Comparison of ENCODE assay signal across 8 cellular contexts in the genomic region with DNA sequence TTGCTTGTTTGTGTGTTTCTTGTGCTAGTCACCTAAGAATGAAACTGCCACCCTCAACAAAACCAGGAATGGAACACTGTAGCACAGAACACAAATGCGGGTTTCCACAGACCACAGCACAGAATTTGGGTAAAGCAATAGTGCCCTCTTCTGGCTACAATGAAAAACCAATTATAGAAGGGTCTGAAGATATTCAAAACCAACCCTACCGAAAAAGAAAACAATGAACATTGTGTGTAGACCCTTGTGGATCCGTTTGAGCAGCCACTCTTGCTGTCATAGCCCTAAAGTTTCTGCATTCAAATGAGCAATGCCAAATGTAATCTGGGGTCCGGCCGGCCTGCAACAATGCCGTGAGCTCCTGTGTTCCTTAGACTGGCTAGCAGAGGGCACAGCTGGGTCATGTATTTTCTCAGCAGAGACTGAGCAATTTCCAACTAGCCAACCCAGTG. TPM values are rescaled to one million over a fixed set of nuclear protein-coding genes. Genes with fewer than 3 reads are reported as not detected.
DNase-seq lines count a peak whose midpoint lies in the region; ATAC-seq and TF ChIP-seq lines count a peak whose summit lies in the region.

No MANE protein-coding gene starts in this region.

- peak; percentile 80 for DNase-seq in NCI-H2171 treated with DMSO at 0.1 percent for 48 hours (lab: John Stamatoyannopoulos, UW)
- no peak for DNase-seq in NCI-H2171 (lab: John Stamatoyannopoulos, UW)
- peak; percentile 74 for DNase-seq in NB4 (ENCODE audit: low read depth)
- peak; percentile 26 to 77 for DNase-seq in SW 1271 (lab: John Stamatoyannopoulos, UW)
- peak; percentile 58 for DNase-seq in epidermal melanocyte (ENCODE audit: insufficient read length, low spot score)
- DNase-seq in myocyte (ENCODE audit: low read depth) = peak; percentile 81

- TF ChIP-seq CTCF in NB4 (IDR thresholded peaks at IDR 0.05; ENCODE audit: low read depth, low read length) = no peak

- no peak for TF ChIP-seq POLR2A in NB4 (IDR thresholded peaks at IDR 0.05; ENCODE audit: extremely low read depth, insufficient read length)

- H3K4me3 ChIP-seq in NB4 (ENCODE audit: low read depth, low read length) = no peak overlapping the region

- ATAC-seq in GM21825 (IDR thresholded peaks at IDR 0.05; ENCODE audit: unreplicated experiment) (peak; percentile 61), HG03571 (IDR thresholded peaks at IDR 0.05; ENCODE audit: unreplicated experiment) (no peak)

RNA-seq across cellular contexts. Expression of a gene that starts 8.3 kb away (rescaled TPM):
- 21.1 and 23.2 TPM in 2 replicates for total RNA-seq in myocyte
- polyA plus RNA-seq in myocyte (2012) = 57.9 TPM

RNA-seq across cellular contexts. Expression of a gene that starts 36.2 kb away (rescaled TPM):
- total RNA-seq in myocyte = 135 and 173 TPM in 2 replicates
- 122 TPM for polyA plus RNA-seq in myocyte (2012)
